ENCODE assay signal across 17 cellular contexts in genomic region chr13:99800004-99800403, GRCh38.
"Had no signal": no experiment of that assay in that cellular context is flagged by ENCODE, and none has a peak within 500 bp of the region (broad histone marks: within the 10 kb centered on the region; RNA-seq: fewer than 3 reads in every experiment).

No MANE protein-coding gene starts in this region.

- H3K4me1 ChIP-seq: esophagus squamous epithelium, gastroesophageal sphincter, right atrium auricular region, thyroid gland had no signal

- H3K27ac ChIP-seq: epithelial cell of prostate, esophagus squamous epithelium, gastroesophageal sphincter, ovary, right atrium auricular region, thyroid gland had no signal

- DNase-seq: effector memory CD8-positive, alpha-beta T cell; esophagus squamous epithelium; foreskin fibroblast; glutamatergic neuron; kidney glomerular epithelial cell; mammary epithelial cell; mucosa of descending colon; naive thymus-derived CD8-positive, alpha-beta T cell; nucleus accumbens; ovary; stimulated activated CD4-positive, alpha-beta T cell treated with anti-CD3 and anti-CD28 coated beads, Interleukin-2, amount 100 ng/mL, for 48 hours; stimulated activated naive CD4-positive, alpha-beta T cell treated with Interleukin-2 at 50 U/mL for 16 hours; thyroid gland had no signal

- H3K9me3 ChIP-seq: esophagus squamous epithelium, gastroesophageal sphincter, mucosa of descending colon, ovary, right atrium auricular region, thyroid gland had no signal

- H3K36me3 ChIP-seq: esophagus squamous epithelium, gastroesophageal sphincter, ovary, right atrium auricular region, thyroid gland had no signal

- H3K4me2 ChIP-seq: smooth muscle cell had no signal

- H3K27me3 ChIP-seq: esophagus squamous epithelium, gastroesophageal sphincter, ovary, right atrium auricular region, thyroid gland had no signal

- H3K4me3 ChIP-seq: esophagus squamous epithelium, gastroesophageal sphincter, mucosa of descending colon, ovary, right atrium auricular region, smooth muscle cell, thyroid gland had no signal
